Comparison of ENCODE assay signal across 23 cellular contexts in genomic region chr5:56466136-56466816, GRCh38.
A peak's percentile ranks its signal among the peaks of the same experiment; 100 is the strongest.
DNase-seq lines count a peak whose midpoint lies in the region; ATAC-seq, FAIRE-seq and TF ChIP-seq lines count a peak whose summit lies in the region.
"Had no signal": no experiment of that assay in that cellular context is flagged by ENCODE, and none has a peak within 500 bp of the region (broad histone marks: within the 10 kb centered on the region; RNA-seq: fewer than 3 reads in every experiment).

No MANE protein-coding gene starts in this region.

- no peak overlapping the region for H2AFZ ChIP-seq in K562 (ENCODE audit: low read depth, low read length)

- H3K4me3 ChIP-seq in K562 (no peak overlapping the region), upper lobe of left lung (no peak overlapping the region)
- H3K4me3 ChIP-seq: cardiac muscle cell, GM23338, MG63 had no signal

- in situ Hi-C loops in K562 (cut with MboI) (no loop called here), G401 (cut with HindIII; ENCODE audit: low sequenced_read_pairs) (no loop called here)

- H3K79me2 ChIP-seq in K562 (ENCODE audit: control insufficient read depth, insufficient read depth, low read length), result no peaks in the 10 kb centered on the region

- no peak overlapping the region for H3K27ac ChIP-seq in K562 (ENCODE audit: extremely low read depth, low read depth, low read length)
- H3K27ac ChIP-seq in upper lobe of left lung, result peak overlapping the region; percentile 28 to 62 (median 46)
- H3K27ac ChIP-seq: C4-2B, cardiac muscle cell had no signal

- H3K36me3 Mint-ChIP-seq in memory B cell, result peaks cover 4% of the 10 kb centered on the region
- H3K36me3 Mint-ChIP-seq: natural killer cell had no signal

- no peaks in the 10 kb centered on the region for H3K27me3 Mint-ChIP-seq in memory B cell
- H3K27me3 Mint-ChIP-seq: activated CD4-positive, alpha-beta T cell treated with anti-CD3 and anti-CD28 coated beads for 36 hours had no signal

- no peak for TF ChIP-seq EP300 in K562 (IDR thresholded peaks at IDR 0.05; ENCODE audit: low read length)
- TF ChIP-seq EP300 in upper lobe of left lung (IDR thresholded peaks at IDR 0.05), result no peak

- ATAC-seq in left cardiac atrium, result peak; percentile 19 to 73
- no peak for ATAC-seq in left ventricle myocardium superior
- no peak for ATAC-seq in K562
- ATAC-seq in memory B cell (ENCODE audit: low read depth), result peak; percentile 87
- ATAC-seq in upper lobe of left lung (ENCODE audit: low FRiP score in 2 of 2), result no peak
- ATAC-seq in HG03521 (IDR thresholded peaks at IDR 0.05; ENCODE audit: unreplicated experiment), result no peak
- ATAC-seq: activated CD4-positive, alpha-beta T cell treated with anti-CD3 and anti-CD28 coated beads for 36 hours; GM23338; natural killer cell had no signal

- H4K20me1 ChIP-seq in K562 (replicated peaks; ENCODE audit: control insufficient read depth, insufficient read depth, low read length), result peaks cover 3% of the 10 kb centered on the region; the same call in 1 of the 2 replicates

- H3K36me3 ChIP-seq in K562 (ENCODE audit: control insufficient read depth, insufficient read depth, low read length), result no peaks in the 10 kb centered on the region
- no peaks in the 10 kb centered on the region for H3K36me3 ChIP-seq in upper lobe of left lung
- H3K36me3 ChIP-seq: cardiac muscle cell, MG63 had no signal

- no peaks in the 10 kb centered on the region for H3K9me3 Mint-ChIP-seq in memory B cell
- H3K9me3 Mint-ChIP-seq: GM23338, natural killer cell had no signal

- peaks cover 34% of the 10 kb centered on the region for H3K4me1 Mint-ChIP-seq in memory B cell
- H3K4me1 Mint-ChIP-seq: activated CD4-positive, alpha-beta T cell treated with anti-CD3 and anti-CD28 coated beads for 36 hours; natural killer cell had no signal

- CTCF ChIA-PET in K562 (lab: Yijun Ruan, JAX; ENCODE audit: low intra/inter-chr PET ratio), result no interaction called here

- TF ChIP-seq CTCF in K562 (IDR thresholded peaks at IDR 0.05 in 2 of 3, conservative IDR thresholded peaks at IDR 0.05 in 1 of 3; ENCODE audit: insufficient read depth in 2 of 3, low read depth in 1 of 3, low read length in 3 of 3) (no peak), upper lobe of left lung (IDR thresholded peaks at IDR 0.05) (no peak)

- BruUV-seq in K562 (replicated peaks; lab: Mats Ljungman, UMichigan), result no TSS peak

- no peaks in the 10 kb centered on the region for H3K9me1 ChIP-seq in K562 (ENCODE audit: control insufficient read depth, insufficient read depth, low read length)

- no peak overlapping the region for H3K4me2 ChIP-seq in K562 (ENCODE audit: insufficient read depth, low read length)
- H3K4me2 ChIP-seq: GM23338 had no signal

- intact Hi-C loops in left cardiac atrium (cut with DNase I) (loop anchor here in 1 of 2 donors (10.0 kb wide), 1 partner anchor 349 kb away; the partner anchor contains the start of gene MAP3K1), left ventricle myocardium superior (cut with micrococcal nuclease) (no loop called here), K562 (cut with micrococcal nuclease) (no loop called here)

- H3K27ac Mint-ChIP-seq in memory B cell, result no peak overlapping the region
- H3K27ac Mint-ChIP-seq: activated CD4-positive, alpha-beta T cell treated with anti-CD3 and anti-CD28 coated beads for 36 hours; GM23338; natural killer cell had no signal

- DNase-seq in left cardiac atrium (no peak), left ventricle myocardium superior (no peak), K562 (ENCODE audit: extremely low read depth in 1 of 4, low spot score in 3 of 4) (no peak), memory B cell (ENCODE audit: low spot score in 2 of 2) (no peak), upper lobe of left lung (no peak), G401 (ENCODE audit: low spot score) (no peak)
- DNase-seq in activated CD4-positive, alpha-beta T cell treated with anti-CD3 and anti-CD28 coated beads for 4 hours, result no peak
- DNase-seq: activated CD4-positive, alpha-beta T cell treated with anti-CD3 and anti-CD28 coated beads for 36 hours; activated naive CD4-positive, alpha-beta T cell treated with Interleukin-2 at 50 U/mL for 16 hours; activated T-cell treated with anti-CD3 and anti-CD28 coated beads, Interleukin-2, amount 50 U/mL, for 48 hours; amniotic stem cell; hippocampal formation; MG63; natural killer cell; NCI-H2029 treated with DMSO at 0.1 percent for 48 hours; SHP77 treated with DMSO at 0.1 percent for 48 hours had no signal

- 3% methylated on average over 7 of the region's 7 CpGs for WGBS in K562 (ENCODE audit: insufficient coverage, low coverage, missing lambda C conversion rate)
- 87 to 89% methylated on average over 7 of the region's 7 CpGs for WGBS in upper lobe of left lung, 2 donors

- FAIRE-seq in K562 (lab: Jason Lieb, UNC), result no peak
- FAIRE-seq: GM18507, islet of Langerhans, TTC549 had no signal

- no peak overlapping the region for H3K9ac ChIP-seq in K562 (ENCODE audit: insufficient read depth in 1 of 2, low read depth in 2 of 2, low read length in 2 of 2)

- H3K27me3 ChIP-seq in K562 (ENCODE audit: control insufficient read depth in 2 of 2, insufficient read depth in 2 of 2, low read length in 2 of 2) (peaks cover 2 to 16% of the 10 kb centered on the region in 2 experiments; a peak in 3 of 5 replicates), upper lobe of left lung (no peaks in the 10 kb centered on the region)
- H3K27me3 ChIP-seq: cardiac muscle cell, MG63 had no signal

- no peak for TF ChIP-seq RAD21 in K562 (CRISPR knock-in tag; conservative IDR thresholded peaks at IDR 0.05 in 1 of 2, IDR thresholded peaks at IDR 0.05 in 1 of 2)

- H3K4me1 ChIP-seq in K562 (replicated peaks in 1 of 2; ENCODE audit: control insufficient read depth in 2 of 2, insufficient read depth in 2 of 2, low read length in 2 of 2) (no peaks in the 10 kb centered on the region; a peak in 1 of 5 replicates), upper lobe of left lung (peaks cover 0 to 17% (median 8%) of the 10 kb centered on the region in 4 donors)

- no peak for TF ChIP-seq POLR2A in K562 (conservative IDR thresholded peaks at IDR 0.05)
- no peak for TF ChIP-seq POLR2A in upper lobe of left lung (IDR thresholded peaks at IDR 0.05)

- H3K4me3 Mint-ChIP-seq in memory B cell, result no peak overlapping the region
- H3K4me3 Mint-ChIP-seq: activated CD4-positive, alpha-beta T cell treated with anti-CD3 and anti-CD28 coated beads for 36 hours; GM23338; natural killer cell had no signal

- POLR2A ChIA-PET in K562 (lab: Yijun Ruan, JAX), result no interaction called here

- H3K9me3 ChIP-seq in K562 (replicated peaks; ENCODE audit: control insufficient read depth, insufficient read depth, low read depth, low read length) (no peaks in the 10 kb centered on the region), upper lobe of left lung (no peaks in the 10 kb centered on the region)
- H3K9me3 ChIP-seq: MG63 had no signal

TF ChIP-seq in K562, 482 proteins besides CTCF, POLR2A, EP300 and RAD21:
- TF ChIP-seq, protein P1, sequence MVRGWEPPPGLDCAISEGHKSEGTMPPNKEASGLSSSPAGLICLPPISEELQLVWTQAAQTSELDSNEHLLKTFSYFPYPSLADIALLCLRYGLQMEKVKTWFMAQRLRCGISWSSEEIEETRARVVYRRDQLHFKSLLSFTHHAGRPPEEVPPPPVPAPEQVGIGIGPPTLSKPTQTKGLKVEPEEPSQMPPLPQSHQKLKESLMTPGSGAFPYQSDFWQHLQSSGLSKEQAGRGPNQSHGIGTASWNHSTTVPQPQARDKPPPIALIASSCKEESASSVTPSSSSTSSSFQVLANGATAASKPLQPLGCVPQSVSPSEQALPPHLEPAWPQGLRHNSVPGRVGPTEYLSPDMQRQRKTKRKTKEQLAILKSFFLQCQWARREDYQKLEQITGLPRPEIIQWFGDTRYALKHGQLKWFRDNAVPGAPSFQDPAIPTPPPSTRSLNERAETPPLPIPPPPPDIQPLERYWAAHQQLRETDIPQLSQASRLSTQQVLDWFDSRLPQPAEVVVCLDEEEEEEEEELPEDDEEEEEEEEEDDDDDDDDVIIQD (CRISPR knock-in tag; IDR thresholded peaks at IDR 0.05), result no peak
- TF ChIP-seq, protein P2, sequence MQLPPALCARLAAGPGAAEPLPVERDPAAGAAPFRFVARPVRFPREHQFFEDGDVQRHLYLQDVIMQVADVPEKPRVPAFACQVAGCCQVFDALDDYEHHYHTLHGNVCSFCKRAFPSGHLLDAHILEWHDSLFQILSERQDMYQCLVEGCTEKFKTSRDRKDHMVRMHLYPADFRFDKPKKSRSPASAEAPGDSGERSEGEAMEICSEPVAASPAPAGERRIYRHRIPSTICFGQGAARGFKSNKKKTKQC (CRISPR knock-in tag; IDR thresholded peaks at IDR 0.05), result no peak
- TF ChIP-seq CREB5 (CRISPR knock-in tag; IDR thresholded peaks at IDR 0.05), result no peak
- TF ChIP-seq CREBBP (IDR thresholded peaks at IDR 0.05; ENCODE audit: low read depth, low read length), result peak; percentile 69
- TF ChIP-seq CBX3 (IDR thresholded peaks at IDR 0.05; ENCODE audit: borderline replicate concordance in 1 of 2, low read length in 2 of 2), result no peak
- no peak for TF ChIP-seq CHD1 (IDR thresholded peaks at IDR 0.05; ENCODE audit: low read length)
- no peak for TF ChIP-seq ZNF316 (IDR thresholded peaks at IDR 0.05)

Comparison
In these comparisons a context has a peak if more than half of its experiments do, and no peak if none do; other contexts are left out.
1. ATAC-seq: peak in left cardiac atrium (2 of 2) and memory B cell (single experiment); none in left ventricle myocardium superior (single experiment), K562 (single experiment), upper lobe of left lung (0 of 2) and HG03521 (single experiment).